ENCODE assay signal across 1 cellular context in genomic region chr10:27723436-27723835, GRCh38.
TF ChIP-seq lines count a peak whose summit lies in the region.

No MANE protein-coding gene starts in this region.

TF ChIP-seq in IMR-90, 13 proteins besides CTCF, POLR2A, EP300 and RAD21:
- TF ChIP-seq BHLHE40 (IDR thresholded peaks at IDR 0.05; ENCODE audit: low read depth, low read length) (no peak), MAZ (IDR thresholded peaks at IDR 0.05; ENCODE audit: borderline replicate concordance, low read depth, low read length) (no peak), NFE2L2 (IDR thresholded peaks at IDR 0.05; ENCODE audit: low read depth, low read length) (no peak), USF2 (IDR thresholded peaks at IDR 0.05; ENCODE audit: low read depth, low read length) (peak; percentile 29; the same call in 1 of the 2 replicates), CEBPB (IDR thresholded peaks at IDR 0.05; ENCODE audit: low read depth, low read length) (no peak)
TF ChIP-seq in IMR-90: peak in this region for 1.
